In the genomic region with DNA sequence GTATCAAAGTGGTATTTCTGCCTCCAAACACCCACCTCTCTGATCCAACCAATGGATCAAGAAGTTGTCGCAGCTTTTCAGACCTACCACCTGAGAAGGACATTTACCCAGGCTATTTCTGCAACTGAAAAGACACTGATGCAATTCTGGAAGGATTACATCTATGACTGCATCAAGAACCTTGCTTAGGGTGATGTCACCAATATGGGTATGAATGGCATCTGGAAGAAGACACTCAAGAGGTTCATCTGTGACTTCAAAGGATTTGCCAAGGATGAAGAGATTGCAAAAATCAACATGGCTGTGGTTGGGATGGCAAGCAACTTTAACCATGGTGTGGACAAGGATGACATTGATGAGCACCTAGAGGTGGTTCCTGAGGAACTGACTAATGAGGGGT, we compare ENCODE assay signal across 20 cellular contexts.
DNase-seq lines count a peak whose midpoint lies in the region; ATAC-seq, FAIRE-seq and TF ChIP-seq lines count a peak whose summit lies in the region.
"Had no signal": no experiment of that assay in that cellular context is flagged by ENCODE, and none has a peak within 500 bp of the region (broad histone marks: within the 10 kb centered on the region; RNA-seq: fewer than 3 reads in every experiment).

No MANE protein-coding gene starts in this region.

- H3K4ac ChIP-seq in mesendoderm (ENCODE audit: low read depth, low read length) = no peak overlapping the region

- H3K27me3 ChIP-seq in CD4-positive, alpha-beta T cell (ENCODE audit: control insufficient read depth, insufficient read depth, low read length) = no peaks in the 10 kb centered on the region
- H3K27me3 ChIP-seq in mesendoderm (ENCODE audit: insufficient read depth, low read length, poor library complexity) = no peaks in the 10 kb centered on the region
- H3K27me3 ChIP-seq: breast epithelium, esophagus muscularis mucosa, left lung, transverse colon had no signal

- no peak for TF ChIP-seq CTCF in CD4-positive, alpha-beta T cell (IDR thresholded peaks at IDR 0.05)
- TF ChIP-seq CTCF in cardiac fibroblast (IDR thresholded peaks at IDR 0.05; ENCODE audit: low read depth, low read length) = no peak
- TF ChIP-seq CTCF in D721Med (IDR thresholded peaks at IDR 0.05; ENCODE audit: insufficient read depth, missing control alignments) = no peak

- H3K27me3 Mint-ChIP-seq in CD4-positive, alpha-beta T cell = no peaks in the 10 kb centered on the region
- H3K27me3 Mint-ChIP-seq: activated naive CD8-positive, alpha-beta T cell treated with anti-CD3 and anti-CD28 coated beads, Interleukin-2, amount 10 ng/mL, durations not matched to agents 7 days and 5 days; stimulated activated naive B cell treated with anti-CD40 and anti-IgM and Interleukin-4, amounts not matched to agents 10 μg/mL and 1 μg/mL and 100 μg/mL, for 72 hours had no signal

- H4K5ac ChIP-seq in mesendoderm (ENCODE audit: low read length) = no peak overlapping the region

- no peaks in the 10 kb centered on the region for H3K79me1 ChIP-seq in mesendoderm (ENCODE audit: low read length)

- no peak overlapping the region for H2BK5ac ChIP-seq in mesendoderm (ENCODE audit: low read length)

- WGBS in mesendoderm (ENCODE audit: extremely low coverage, insufficient coverage, low lambda C conversion rate) = no CpG with 5 or more reads among the region's 1 CpG

- DNase-seq in CD4-positive, alpha-beta T cell = no peak
- DNase-seq in EH (ENCODE audit: low read depth) (peak; percentile 44), cardiac fibroblast (ENCODE audit: low read depth in 2 of 2) (peak; percentile 12 to 59), mesendoderm (peak; percentile 34), GDM1 (lab: John Stamatoyannopoulos, UW) (no peak), D721Med (ENCODE audit: insufficient read length, low spot score) (no peak)
- no peak for DNase-seq in stimulated activated CD4-positive, alpha-beta T cell treated with anti-CD3 and anti-CD28 coated beads, Interleukin-2, amount 100 ng/mL, for 24 hours
- DNase-seq: activated CD4-positive, alpha-beta T cell treated with anti-CD3 and anti-CD28 coated beads, Interleukin-2, amount 50 U/mL, for 1 hour; activated naive CD8-positive, alpha-beta T cell treated with anti-CD3 and anti-CD28 coated beads, Interleukin-2, amount 10 ng/mL, durations not matched to agents 7 days and 5 days; activated T-cell treated with anti-CD3 and anti-CD28 coated beads for 4 hours; glutamatergic neuron; left lung; NCI-H1694; nucleus accumbens; PC-9; stimulated activated naive B cell treated with anti-CD40 and anti-IgM and Interleukin-4, amounts not matched to agents 10 μg/mL and 1 μg/mL and 100 μg/mL, for 72 hours; transverse colon had no signal

- no peak overlapping the region for H3K4me3 Mint-ChIP-seq in CD4-positive, alpha-beta T cell
- H3K4me3 Mint-ChIP-seq: activated naive CD8-positive, alpha-beta T cell treated with anti-CD3 and anti-CD28 coated beads, Interleukin-2, amount 10 ng/mL, durations not matched to agents 7 days and 5 days; stimulated activated naive B cell treated with anti-CD40 and anti-IgM and Interleukin-4, amounts not matched to agents 10 μg/mL and 1 μg/mL and 100 μg/mL, for 72 hours had no signal

- POLR2A ChIA-PET in CD4-positive, alpha-beta T cell (lab: Charles Lee) = no interaction called here

- no peak overlapping the region for H2BK120ac ChIP-seq in mesendoderm (ENCODE audit: low read depth, low read length)

- no peak overlapping the region for H3K18ac ChIP-seq in mesendoderm (ENCODE audit: low read length)

- no peak overlapping the region for H3K56ac ChIP-seq in mesendoderm (ENCODE audit: low read length)

- no peak overlapping the region for H3K27ac ChIP-seq in CD4-positive, alpha-beta T cell (ENCODE audit: low read depth, low read length)
- no peak overlapping the region for H3K27ac ChIP-seq in mesendoderm (ENCODE audit: low read depth, low read length)
- H3K27ac ChIP-seq: breast epithelium, esophagus muscularis mucosa, left lung, PC-9 had no signal

- H3K9ac ChIP-seq in mesendoderm (ENCODE audit: low read length) = no peak overlapping the region

- H3K4me3 ChIP-seq in cardiac fibroblast (replicated peaks in 1 of 2; ENCODE audit: low read depth in 2 of 2, low read length in 2 of 2) (no peak overlapping the region), mesendoderm (ENCODE audit: low read length) (no peak overlapping the region)
- H3K4me3 ChIP-seq: breast epithelium, esophagus muscularis mucosa, left lung, PC-9, transverse colon had no signal

- no peaks in the 10 kb centered on the region for H3K79me2 ChIP-seq in mesendoderm (ENCODE audit: control insufficient read depth, insufficient read depth, low read length)

- peaks cover 2% of the 10 kb centered on the region for H3K9me3 Mint-ChIP-seq in CD4-positive, alpha-beta T cell

- intact Hi-C loops in CD4-positive, alpha-beta T cell (cut with DNase I, micrococcal nuclease) = no loop called here

- no peak overlapping the region for H3K23ac ChIP-seq in mesendoderm (ENCODE audit: low read length)

- H3K27ac Mint-ChIP-seq in CD4-positive, alpha-beta T cell = peak overlapping the region; percentile 32
- H3K27ac Mint-ChIP-seq: activated naive CD8-positive, alpha-beta T cell treated with anti-CD3 and anti-CD28 coated beads, Interleukin-2, amount 10 ng/mL, durations not matched to agents 7 days and 5 days had no signal

- H2AK5ac ChIP-seq in mesendoderm (ENCODE audit: low read length) = no peak overlapping the region

- H2BK15ac ChIP-seq in mesendoderm (replicated peaks; ENCODE audit: low read depth) = no peak overlapping the region

- no peak for FAIRE-seq in D721Med (lab: Jason Lieb, UNC)

- CTCF ChIA-PET in CD4-positive, alpha-beta T cell (lab: Charles Lee) = no interaction called here

- H3K36me3 ChIP-seq in mesendoderm (ENCODE audit: control insufficient read depth, insufficient read depth, low read length) = peaks cover 5% of the 10 kb centered on the region
- H3K36me3 ChIP-seq: breast epithelium had no signal

- peaks cover 16% of the 10 kb centered on the region for H3K4me1 Mint-ChIP-seq in CD4-positive, alpha-beta T cell (ENCODE audit: low read depth)

- H3K9me3 ChIP-seq in CD4-positive, alpha-beta T cell (ENCODE audit: control insufficient read depth, low read length) = no peaks in the 10 kb centered on the region
- H3K9me3 ChIP-seq: breast epithelium, esophagus muscularis mucosa, transverse colon had no signal

- no peak overlapping the region for H4K8ac ChIP-seq in mesendoderm (ENCODE audit: low read depth, low read length)

- H3K4me1 ChIP-seq in mesendoderm (ENCODE audit: control insufficient read depth, low read depth, low read length) = no peaks in the 10 kb centered on the region
- H3K4me1 ChIP-seq: breast epithelium, esophagus muscularis mucosa, left lung had no signal

- H3K4me2 ChIP-seq in mesendoderm (ENCODE audit: low read length) = no peak overlapping the region
- H3K4me2 ChIP-seq: PC-9 had no signal

- peaks cover 96% of the 10 kb centered on the region for H3K36me3 Mint-ChIP-seq in CD4-positive, alpha-beta T cell (ENCODE audit: low read depth)

- ATAC-seq in CD4-positive, alpha-beta T cell (ENCODE audit: poor library complexity) = no peak
- ATAC-seq: HCT116; left lung; stimulated activated naive B cell treated with anti-CD40 and anti-IgM and Interleukin-4, amounts not matched to agents 10 μg/mL and 1 μg/mL and 100 μg/mL, for 72 hours had no signal

Comparison
In these comparisons a context has a peak if more than half of its experiments do, and no peak if none do; other contexts are left out.
1. DNase-seq: peak in EH (single experiment), cardiac fibroblast (2 of 2) and mesendoderm (single experiment); none in CD4-positive, alpha-beta T cell (0 of 10), stimulated activated CD4-positive, alpha-beta T cell treated with anti-CD3 and anti-CD28 coated beads, Interleukin-2, amount 100 ng/mL, for 24 hours (0 of 2), GDM1 (single experiment) and D721Med (single experiment).